In genomic region chr11:73386026-73386425, GRCh38 we compare ENCODE assay signal across 10 cellular contexts. TPM values are rescaled to one million over a fixed set of nuclear protein-coding genes. Genes with fewer than 3 reads are reported as not detected.
DNase-seq lines count a peak whose midpoint lies in the region; ATAC-seq and TF ChIP-seq lines count a peak whose summit lies in the region.
"Had no signal": no experiment of that assay in that cellular context is flagged by ENCODE, and none has a peak within 500 bp of the region (broad histone marks: within the 10 kb centered on the region; RNA-seq: fewer than 3 reads in every experiment).

No MANE protein-coding gene starts in this region.

- H3K4me1 ChIP-seq in DND-41 (ENCODE audit: insufficient read depth, low read length): peaks cover 38% of the 10 kb centered on the region

- H3K36me3 ChIP-seq in DND-41 (ENCODE audit: insufficient read depth, low read length) (peaks cover 24% of the 10 kb centered on the region), brain microvascular endothelial cell (replicated peaks) (no peaks in the 10 kb centered on the region)

- H3K36me3 Mint-ChIP-seq in activated T-helper 2 cell treated with anti-CD3 and anti-CD28 coated beads, Interferon-gamma antibody, Interleukin-2, Interleukin-4, amounts not matched to agents 10 μg/mL and 5 μg/mL and 100 μg/mL, durations not matched to agents 14 hours and 24 hours and 36 hours (ENCODE audit: low read depth): peaks cover 7% of the 10 kb centered on the region
- no peaks in the 10 kb centered on the region for H3K36me3 Mint-ChIP-seq in naive B cell

- H3K9ac ChIP-seq in DND-41 (ENCODE audit: low read depth, low read length): no peak overlapping the region

- no peak overlapping the region for H3K4me3 Mint-ChIP-seq in activated T-helper 2 cell treated with anti-CD3 and anti-CD28 coated beads, Interferon-gamma antibody, Interleukin-2, Interleukin-4, amounts not matched to agents 10 μg/mL and 5 μg/mL and 100 μg/mL, durations not matched to agents 14 hours and 24 hours and 36 hours (ENCODE audit: low read depth)
- H3K4me3 Mint-ChIP-seq in naive B cell: peak overlapping the region; percentile 56 to 100 (median 89)

- peak overlapping the region; percentile 73 for H3K27ac Mint-ChIP-seq in activated T-helper 2 cell treated with anti-CD3 and anti-CD28 coated beads, Interferon-gamma antibody, Interleukin-2, Interleukin-4, amounts not matched to agents 10 μg/mL and 5 μg/mL and 100 μg/mL, durations not matched to agents 14 hours and 24 hours and 36 hours
- H3K27ac Mint-ChIP-seq in naive B cell: peak overlapping the region; percentile 97 to 100 (median 100)

- H2AFZ ChIP-seq in DND-41 (ENCODE audit: low read depth, low read length): no peak overlapping the region

- ATAC-seq in DND-41 (ENCODE audit: insufficient read depth, low read depth) (no peak), naive B cell (ENCODE audit: low read depth in 2 of 2) (peak; percentile 5 to 11), GM21381 (IDR thresholded peaks at IDR 0.05; ENCODE audit: unreplicated experiment) (no peak), GM19023 (IDR thresholded peaks at IDR 0.05; ENCODE audit: unreplicated experiment) (no peak)

- no peak for DNase-seq in DND-41
- peak in 66 of 76 experiments; percentile 16 to 84 (median 56) for DNase-seq in HUDEP-2 (lab: John Stamatoyannopoulos, UW; ENCODE audit: unreplicated experiment in 76 of 76)
- DNase-seq in activated T-helper 2 cell treated with anti-CD3 and anti-CD28 coated beads, Interferon-gamma antibody, Interleukin-2, Interleukin-4, amounts not matched to agents 10 μg/mL and 5 μg/mL and 100 μg/mL, durations not matched to agents 14 hours and 24 hours and 36 hours (ENCODE audit: low spot score): no peak
- DNase-seq in naive B cell: peak; percentile 69
- DNase-seq in brain microvascular endothelial cell: no peak
- no peak for DNase-seq in NCI-H2029 treated with DMSO at 0.1 percent for 48 hours (lab: John Stamatoyannopoulos, UW)
- DNase-seq: cortex of kidney, mesendoderm had no signal

- H3K4me1 Mint-ChIP-seq in activated T-helper 2 cell treated with anti-CD3 and anti-CD28 coated beads, Interferon-gamma antibody, Interleukin-2, Interleukin-4, amounts not matched to agents 10 μg/mL and 5 μg/mL and 100 μg/mL, durations not matched to agents 14 hours and 24 hours and 36 hours (ENCODE audit: low read depth): peaks cover 55% of the 10 kb centered on the region
- peaks cover 85 to 97% (median 91%) of the 10 kb centered on the region in 3 donors for H3K4me1 Mint-ChIP-seq in naive B cell

- H3K27me3 ChIP-seq in DND-41 (ENCODE audit: insufficient read depth, low read length, poor library complexity): no peaks in the 10 kb centered on the region
- H3K27me3 ChIP-seq in brain microvascular endothelial cell (replicated peaks): no peaks in the 10 kb centered on the region

- H3K9me3 Mint-ChIP-seq in activated T-helper 2 cell treated with anti-CD3 and anti-CD28 coated beads, Interferon-gamma antibody, Interleukin-2, Interleukin-4, amounts not matched to agents 10 μg/mL and 5 μg/mL and 100 μg/mL, durations not matched to agents 14 hours and 24 hours and 36 hours: no peaks in the 10 kb centered on the region
- no peaks in the 10 kb centered on the region for H3K9me3 Mint-ChIP-seq in naive B cell

- H3K4me3 ChIP-seq in DND-41 (ENCODE audit: low read depth in 1 of 2, low read length in 2 of 2): no peak overlapping the region
- H3K4me3 ChIP-seq in brain microvascular endothelial cell (ENCODE audit: low read depth, low read length): no peak overlapping the region

- in situ Hi-C loops in brain microvascular endothelial cell (cut with HindIII; ENCODE audit: low pct_ligation_motif_present, low sequenced_read_pairs): no loop called here

- intact Hi-C loops in activated T-helper 2 cell treated with anti-CD3 and anti-CD28 coated beads, Interferon-gamma antibody, Interleukin-2, Interleukin-4, amounts not matched to agents 10 μg/mL and 5 μg/mL and 100 μg/mL, durations not matched to agents 14 hours and 24 hours and 36 hours (cut with micrococcal nuclease): no loop called here

- no peaks in the 10 kb centered on the region for H3K9me3 ChIP-seq in DND-41 (ENCODE audit: insufficient read depth, low read length, severe bottlenecking)

- H3K79me2 ChIP-seq in DND-41 (ENCODE audit: insufficient read depth, low read length): peaks cover 96% of the 10 kb centered on the region

- H3K4me2 ChIP-seq in DND-41 (ENCODE audit: insufficient read depth, low read length): no peak overlapping the region

- no peak for TF ChIP-seq CTCF in DND-41 (IDR thresholded peaks at IDR 0.05; ENCODE audit: borderline replicate concordance, extremely low read depth, low read length, poor library complexity, severe bottlenecking)
- TF ChIP-seq CTCF in brain microvascular endothelial cell (IDR thresholded peaks at IDR 0.05; ENCODE audit: low read depth, low read length, missing control alignments): no peak

- H3K27me3 Mint-ChIP-seq in activated T-helper 2 cell treated with anti-CD3 and anti-CD28 coated beads, Interferon-gamma antibody, Interleukin-2, Interleukin-4, amounts not matched to agents 10 μg/mL and 5 μg/mL and 100 μg/mL, durations not matched to agents 14 hours and 24 hours and 36 hours (ENCODE audit: low read depth): no peaks in the 10 kb centered on the region
- H3K27me3 Mint-ChIP-seq in naive B cell: no peaks in the 10 kb centered on the region

- peak overlapping the region; percentile 53; the same call in 1 of the 2 replicates for H3K27ac ChIP-seq in DND-41 (ENCODE audit: low read length)
- no peak overlapping the region for H3K27ac ChIP-seq in brain microvascular endothelial cell

- H4K20me1 ChIP-seq in DND-41 (ENCODE audit: insufficient read depth, low read length): peaks cover 98% of the 10 kb centered on the region

RNA-seq across cellular contexts. Expression of gene RELT, which starts 9.8 kb away (rescaled TPM):
- 33.5 and 34.5 TPM in 2 replicates for total RNA-seq in activated T-helper 2 cell treated with anti-CD3 and anti-CD28 coated beads, Interferon-gamma antibody, Interleukin-2, Interleukin-4, amounts not matched to agents 10 μg/mL and 5 μg/mL and 100 μg/mL, durations not matched to agents 14 hours and 24 hours and 36 hours
- 10 to 100 TPM; 16.3 to 35.1 (median 21.2) TPM for polyA plus RNA-seq in naive B cell (ENCODE audit: low read depth in 6 of 6)

Comparison
In these comparisons a context has a peak if more than half of its experiments do, and no peak if none do; other contexts are left out.
1. ATAC-seq: peak in naive B cell (2 of 2); none in DND-41 (single experiment), GM21381 (single experiment) and GM19023 (single experiment).
2. DNase-seq: peak in HUDEP-2 (66 of 76) and naive B cell (single experiment); none in DND-41 (single experiment), activated T-helper 2 cell treated with anti-CD3 and anti-CD28 coated beads, Interferon-gamma antibody, Interleukin-2, Interleukin-4, amounts not matched to agents 10 μg/mL and 5 μg/mL and 100 μg/mL, durations not matched to agents 14 hours and 24 hours and 36 hours (single experiment), brain microvascular endothelial cell (single experiment) and NCI-H2029 treated with DMSO at 0.1 percent for 48 hours (single experiment).